In genomic region chr2:45763797-45764196, GRCh38 we compare ENCODE assay signal across 11 cellular contexts.
A peak's percentile ranks its signal among the peaks of the same experiment; 100 is the strongest.
DNase-seq lines count a peak whose midpoint lies in the region; ATAC-seq and TF ChIP-seq lines count a peak whose summit lies in the region.
"Had no signal": no experiment of that assay in that cellular context is flagged by ENCODE, and none has a peak within 500 bp of the region (broad histone marks: within the 10 kb centered on the region; RNA-seq: fewer than 3 reads in every experiment).

No MANE protein-coding gene starts in this region.

- TF ChIP-seq POLR2A in IMR-90 (IDR thresholded peaks at IDR 0.05; ENCODE audit: low read depth, low read length) = no peak

- BruUV-seq in IMR-90 (replicated peaks; lab: Mats Ljungman, UMichigan) = no TSS peak

- no peak overlapping the region for H3K27ac ChIP-seq in BLaER1
- no peak overlapping the region for H3K27ac ChIP-seq in IMR-90 (ENCODE audit: insufficient read depth, low read length)
- peak overlapping the region; percentile 1 for H3K27ac ChIP-seq in subcutaneous abdominal adipose tissue (ENCODE audit: low read depth, low read length)
- H3K27ac ChIP-seq: GM23248 had no signal

- H3K9me1 ChIP-seq in IMR-90 (ENCODE audit: insufficient read depth, low read length) = 0 out of 2 replicates have a peak, but pooled peaks cover 9% of the 10 kb centered on the region

- no peak overlapping the region for H2BK20ac ChIP-seq in IMR-90 (ENCODE audit: low read depth, low read length)

- intact Hi-C loops in IMR-90 (cut with micrococcal nuclease) = no loop called here

- no peaks in the 10 kb centered on the region for H3K9me3 Mint-ChIP-seq in endothelial cell (ENCODE audit: unreplicated experiment)
- H3K9me3 Mint-ChIP-seq: CD4-positive, CD25-positive, alpha-beta regulatory T cell had no signal

- no peak overlapping the region for H3K18ac ChIP-seq in IMR-90 (ENCODE audit: low read depth, low read length)

- H2BK5ac ChIP-seq in IMR-90 (ENCODE audit: low read depth, low read length, poor library complexity, severe bottlenecking) = no peak overlapping the region

- in situ Hi-C loops in IMR-90 (cut with MboI; ENCODE audit: low sequenced_read_pairs) = no loop called here

- no peak overlapping the region for H3K4ac ChIP-seq in IMR-90 (ENCODE audit: low read depth, low read length)

- H3K36me3 ChIP-seq in BLaER1 = peaks cover 52% of the 10 kb centered on the region
- no peaks in the 10 kb centered on the region for H3K36me3 ChIP-seq in IMR-90 (ENCODE audit: control insufficient read depth, insufficient read depth, low read length)
- H3K36me3 ChIP-seq in subcutaneous abdominal adipose tissue (ENCODE audit: control insufficient read depth in 5 of 5, insufficient read depth in 5 of 5, low read length in 5 of 5) = no peaks in the 10 kb centered on the region

- H3K27ac Mint-ChIP-seq in endothelial cell (ENCODE audit: unreplicated experiment) = peak overlapping the region; percentile 61
- H3K27ac Mint-ChIP-seq: CD4-positive, CD25-positive, alpha-beta regulatory T cell had no signal

- H3K27me3 ChIP-seq in BLaER1 (no peaks in the 10 kb centered on the region), IMR-90 (ENCODE audit: control insufficient read depth, insufficient read depth, low read length) (no peaks in the 10 kb centered on the region), subcutaneous abdominal adipose tissue (ENCODE audit: control insufficient read depth in 5 of 5, insufficient read depth in 4 of 5, low read length in 5 of 5) (no peaks in the 10 kb centered on the region)

- H4K20me1 ChIP-seq in BLaER1 (peaks cover 99% of the 10 kb centered on the region), IMR-90 (ENCODE audit: insufficient read depth, low read length) (peaks cover 13% of the 10 kb centered on the region)

- WGBS in IMR-90 (ENCODE audit: extremely low coverage in 2 of 2, insufficient read length in 1 of 2), 2 experiments = no CpG with 5 or more reads among the region's 5 CpGs

- DNase-seq in IMR-90 = no peak
- no peak for DNase-seq in endothelial cell (ENCODE audit: low spot score)
- DNase-seq in Ammon's horn (ENCODE audit: low spot score) = no peak
- no peak for DNase-seq in NCI-H187 treated with DMSO at 0.1 percent for 48 hours (lab: John Stamatoyannopoulos, UW)
- DNase-seq: CD4-positive, CD25-positive, alpha-beta regulatory T cell; GM23248; Kasumi-1 had no signal

- no peak for TF ChIP-seq RAD21 in IMR-90 (IDR thresholded peaks at IDR 0.05; ENCODE audit: low read length)

- no peak overlapping the region for H2AK5ac ChIP-seq in IMR-90 (ENCODE audit: low read depth, low read length)

- H3K4me1 ChIP-seq in BLaER1 (peaks cover 93% of the 10 kb centered on the region), IMR-90 (ENCODE audit: control insufficient read depth, insufficient read depth, low read length) (peaks cover 9% of the 10 kb centered on the region), subcutaneous abdominal adipose tissue (ENCODE audit: control insufficient read depth in 5 of 5, insufficient read depth in 5 of 5, low read length in 5 of 5) (peaks cover 0 to 46% (median 37%) of the 10 kb centered on the region in 5 donors)

- H3K4me1 Mint-ChIP-seq in endothelial cell (ENCODE audit: unreplicated experiment) = peaks cover 21% of the 10 kb centered on the region

- no peak overlapping the region for H3K9ac ChIP-seq in BLaER1
- no peak overlapping the region for H3K9ac ChIP-seq in IMR-90 (ENCODE audit: low read depth, low read length)
- no peak overlapping the region for H3K9ac ChIP-seq in subcutaneous abdominal adipose tissue (ENCODE audit: low read length in 5 of 5)
- H3K9ac ChIP-seq: GM23248 had no signal

- H3K4me3 ChIP-seq in BLaER1 (no peak overlapping the region), IMR-90 (ENCODE audit: insufficient read depth, low read depth, low read length) (no peak overlapping the region), subcutaneous abdominal adipose tissue (ENCODE audit: low read depth in 1 of 5, low read length in 5 of 5) (no peak overlapping the region)
- H3K4me3 ChIP-seq: GM23248 had no signal

- H3K79me1 ChIP-seq in IMR-90 (ENCODE audit: low read depth in 1 of 2, low read length in 2 of 2) = peaks cover 15 to 27% of the 10 kb centered on the region in 2 experiments

- H3K36me3 Mint-ChIP-seq in endothelial cell (ENCODE audit: low read depth, unreplicated experiment) = no peaks in the 10 kb centered on the region
- H3K36me3 Mint-ChIP-seq: CD4-positive, CD25-positive, alpha-beta regulatory T cell had no signal

- 0 out of 2 replicates have a peak, but pooled peaks cover 4% of the 10 kb centered on the region for H3K9me3 ChIP-seq in BLaER1
- no peaks in the 10 kb centered on the region for H3K9me3 ChIP-seq in IMR-90 (ENCODE audit: control insufficient read depth, insufficient read depth, low read length)
- no peaks in the 10 kb centered on the region for H3K9me3 ChIP-seq in subcutaneous abdominal adipose tissue (ENCODE audit: control insufficient read depth in 5 of 5, low read length in 5 of 5)

- H4K5ac ChIP-seq in IMR-90 (ENCODE audit: low read depth, low read length) = no peak overlapping the region

- H4K91ac ChIP-seq in IMR-90 (ENCODE audit: insufficient read depth, low read depth, low read length) = no peak overlapping the region

- CTCF ChIA-PET in IMR-90 (lab: Yijun Ruan, JAX) = no interaction called here

- H3K56ac ChIP-seq in IMR-90 (ENCODE audit: extremely low read depth, insufficient read depth, low read length) = no peak overlapping the region

- H3K4me2 ChIP-seq in BLaER1 (peak overlapping the region; percentile 20; the same call in 1 of the 2 replicates), IMR-90 (ENCODE audit: low read depth, low read length) (no peak overlapping the region)

- ATAC-seq in IMR-90 (ENCODE audit: low read depth) (no peak), HG02884 (IDR thresholded peaks at IDR 0.05; ENCODE audit: unreplicated experiment) (no peak)
- ATAC-seq: HCT116 had no signal

- no peak overlapping the region for H3K14ac ChIP-seq in IMR-90 (replicated peaks; ENCODE audit: low read depth, low read length)

- no peak overlapping the region for H4K8ac ChIP-seq in IMR-90 (ENCODE audit: low read depth in 2 of 2, low read length in 2 of 2)

- TF ChIP-seq CTCF in IMR-90 (conservative IDR thresholded peaks at IDR 0.05; ENCODE audit: low read depth, low read length) = no peak
- TF ChIP-seq CTCF in endothelial cell (IDR thresholded peaks at IDR 0.05; ENCODE audit: unreplicated experiment) = no peak

- H3K4me3 Mint-ChIP-seq in endothelial cell (ENCODE audit: unreplicated experiment) = peak overlapping the region; percentile 42
- H3K4me3 Mint-ChIP-seq: CD4-positive, CD25-positive, alpha-beta regulatory T cell had no signal

- H2BK120ac ChIP-seq in IMR-90 (ENCODE audit: low read depth, low read length) = no peak overlapping the region

- dilution Hi-C loops in IMR-90 (cut with HindIII; ENCODE audit: low sequenced_read_pairs, unreplicated experiment) = no loop called here

- H2AFZ ChIP-seq in IMR-90 (replicated peaks; ENCODE audit: low read length, poor library complexity) = no peak overlapping the region
- H2AFZ ChIP-seq: GM23248 had no signal

- H2BK15ac ChIP-seq in IMR-90 (ENCODE audit: low read depth, low read length) = no peak overlapping the region

- POLR2A ChIA-PET in IMR-90 (lab: Charles Lee; ENCODE audit: unreplicated experiment) = no interaction called here

- H3K23ac ChIP-seq in IMR-90 (ENCODE audit: low read depth, low read length) = no peak overlapping the region

- H2AK9ac ChIP-seq in IMR-90 (replicated peaks; ENCODE audit: low read depth, low read length, poor library complexity) = peak overlapping the region; percentile 6

- peaks cover 3% of the 10 kb centered on the region for H3K27me3 Mint-ChIP-seq in endothelial cell (ENCODE audit: unreplicated experiment)

TF ChIP-seq in IMR-90, 13 proteins besides CTCF, POLR2A, EP300 and RAD21:
- TF ChIP-seq USF2 (IDR thresholded peaks at IDR 0.05; ENCODE audit: low read depth, low read length) (no peak), RCOR1 (IDR thresholded peaks at IDR 0.05; ENCODE audit: insufficient replicate concordance, low read length) (no peak), NFE2L2 (IDR thresholded peaks at IDR 0.05; ENCODE audit: low read depth, low read length) (no peak), CEBPB (IDR thresholded peaks at IDR 0.05; ENCODE audit: low read depth, low read length) (no peak), RFX5 (IDR thresholded peaks at IDR 0.05; ENCODE audit: low read depth, low read length) (no peak), MXI1 (IDR thresholded peaks at IDR 0.05; ENCODE audit: borderline replicate concordance, low read depth, low read length) (no peak), SMC3 (IDR thresholded peaks at IDR 0.05; ENCODE audit: low read depth, low read length) (no peak), MAFK (IDR thresholded peaks at IDR 0.05; ENCODE audit: low read depth, low read length) (no peak), FOS (IDR thresholded peaks at IDR 0.05; ENCODE audit: low read depth, low read length) (no peak), BHLHE40 (IDR thresholded peaks at IDR 0.05; ENCODE audit: low read depth, low read length) (no peak), MAZ (IDR thresholded peaks at IDR 0.05; ENCODE audit: borderline replicate concordance, low read depth, low read length) (no peak), CHD1 (IDR thresholded peaks at IDR 0.05; ENCODE audit: low read depth, low read length) (no peak), ELK1 (IDR thresholded peaks at IDR 0.05; ENCODE audit: borderline replicate concordance, low read depth, low read length) (no peak)
